In genomic region chr19:31803819-31804446, GRCh38 we compare ENCODE assay signal across 12 cellular contexts.
DNase-seq lines count a peak whose midpoint lies in the region; ATAC-seq and TF ChIP-seq lines count a peak whose summit lies in the region.
"Had no signal": no experiment of that assay in that cellular context is flagged by ENCODE, and none has a peak within 500 bp of the region (broad histone marks: within the 10 kb centered on the region; RNA-seq: fewer than 3 reads in every experiment).

No MANE protein-coding gene starts in this region.

- no peak overlapping the region for H4K8ac ChIP-seq in IMR-90 (ENCODE audit: low read depth in 2 of 2, low read length in 2 of 2)

- POLR2A ChIA-PET in IMR-90 (lab: Charles Lee; ENCODE audit: unreplicated experiment) = no interaction called here

- no peak overlapping the region for H4K5ac ChIP-seq in IMR-90 (ENCODE audit: low read depth, low read length)

- TF ChIP-seq CTCF in IMR-90 (conservative IDR thresholded peaks at IDR 0.05; ENCODE audit: low read depth, low read length) (no peak), esophagus muscularis mucosa (IDR thresholded peaks at IDR 0.05) (no peak), lower lobe of right lung (IDR thresholded peaks at IDR 0.05) (no peak), upper lobe of right lung (IDR thresholded peaks at IDR 0.05) (no peak)

- H3K9me1 ChIP-seq in IMR-90 (ENCODE audit: insufficient read depth, low read length) = no peaks in the 10 kb centered on the region

- H2BK120ac ChIP-seq in IMR-90 (ENCODE audit: low read depth, low read length) = no peak overlapping the region

- H3K4me2 ChIP-seq in IMR-90 (ENCODE audit: low read depth, low read length) = no peak overlapping the region
- H3K4me2 ChIP-seq: BLaER1 had no signal

- intact Hi-C loops in IMR-90 (cut with micrococcal nuclease) (no loop called here), esophagus muscularis mucosa (cut with DNase I) (no loop called here), lower lobe of right lung (cut with DNase I) (no loop called here), upper lobe of right lung (cut with DNase I) (no loop called here)

- in situ Hi-C loops in IMR-90 (cut with MboI; ENCODE audit: low sequenced_read_pairs) = no loop called here

- dilution Hi-C loops in IMR-90 (cut with HindIII; ENCODE audit: low sequenced_read_pairs, unreplicated experiment) = no loop called here

- H3K27ac ChIP-seq in IMR-90 (ENCODE audit: insufficient read depth, low read length) = no peak overlapping the region
- H3K27ac ChIP-seq in esophagus muscularis mucosa (replicated peaks in 1 of 4) = no peak overlapping the region
- no peak overlapping the region for H3K27ac ChIP-seq in lower lobe of right lung
- peak overlapping the region; percentile 36 for H3K27ac ChIP-seq in upper lobe of right lung
- H3K27ac ChIP-seq: BLaER1 had no signal

- no peak for ATAC-seq in IMR-90 (ENCODE audit: low read depth)
- ATAC-seq in lower lobe of right lung = peak; percentile 82 to 87
- peak; percentile 80 for ATAC-seq in upper lobe of right lung
- no peak for ATAC-seq in GM18867 (IDR thresholded peaks at IDR 0.05; ENCODE audit: unreplicated experiment)

- no peak for TF ChIP-seq EP300 in esophagus muscularis mucosa (IDR thresholded peaks at IDR 0.05)

- no peak overlapping the region for H2BK5ac ChIP-seq in IMR-90 (ENCODE audit: low read depth, low read length, poor library complexity, severe bottlenecking)

- H2AK5ac ChIP-seq in IMR-90 (ENCODE audit: low read depth, low read length) = no peak overlapping the region

- no peaks in the 10 kb centered on the region for H3K79me1 ChIP-seq in IMR-90 (ENCODE audit: low read depth in 1 of 2, low read length in 2 of 2)

- no TSS peak for BruUV-seq in IMR-90 (replicated peaks; lab: Mats Ljungman, UMichigan)

- no peak overlapping the region for H3K14ac ChIP-seq in IMR-90 (replicated peaks; ENCODE audit: low read depth, low read length)

- no peak for DNase-seq in IMR-90
- DNase-seq in esophagus muscularis mucosa (ENCODE audit: extremely low spot score) = peak; percentile 26
- DNase-seq in lower lobe of right lung = no peak
- no peak for DNase-seq in upper lobe of right lung
- no peak for DNase-seq in activated CD4-positive, alpha-beta T cell treated with anti-CD3 and anti-CD28 coated beads for 1 hour
- DNase-seq in COLO668 (lab: John Stamatoyannopoulos, UW; ENCODE audit: unreplicated experiment) = no peak
- DNase-seq: 8988T; Calu3; CD4-positive, alpha-beta memory T cell; H9 had no signal

- no peak overlapping the region for H3K4me3 ChIP-seq in IMR-90 (ENCODE audit: insufficient read depth, low read depth, low read length)
- H3K4me3 ChIP-seq in esophagus muscularis mucosa = no peak overlapping the region
- H3K4me3 ChIP-seq in lower lobe of right lung = no peak overlapping the region
- no peak overlapping the region for H3K4me3 ChIP-seq in upper lobe of right lung
- H3K4me3 ChIP-seq: BLaER1 had no signal

- no peaks in the 10 kb centered on the region for H4K20me1 ChIP-seq in IMR-90 (ENCODE audit: insufficient read depth, low read length)
- H4K20me1 ChIP-seq: BLaER1 had no signal

- no peak overlapping the region for H3K9ac ChIP-seq in IMR-90 (ENCODE audit: low read depth, low read length)
- H3K9ac ChIP-seq: BLaER1 had no signal

- CTCF ChIA-PET in IMR-90 (lab: Yijun Ruan, JAX) = no interaction called here

- no peak for TF ChIP-seq POLR2A in IMR-90 (IDR thresholded peaks at IDR 0.05; ENCODE audit: low read depth, low read length)
- no peak for TF ChIP-seq POLR2A in esophagus muscularis mucosa (IDR thresholded peaks at IDR 0.05; ENCODE audit: low read depth)

- H3K23ac ChIP-seq in IMR-90 (ENCODE audit: low read depth, low read length) = no peak overlapping the region

- H3K36me3 ChIP-seq in IMR-90 (ENCODE audit: control insufficient read depth, insufficient read depth, low read length) (no peaks in the 10 kb centered on the region), esophagus muscularis mucosa (no peaks in the 10 kb centered on the region), lower lobe of right lung (no peaks in the 10 kb centered on the region), upper lobe of right lung (no peaks in the 10 kb centered on the region)
- H3K36me3 ChIP-seq: BLaER1 had no signal

- H3K56ac ChIP-seq in IMR-90 (ENCODE audit: extremely low read depth, insufficient read depth, low read length) = no peak overlapping the region

- no peak overlapping the region for H3K4ac ChIP-seq in IMR-90 (ENCODE audit: low read depth, low read length)

- no peaks in the 10 kb centered on the region for H3K27me3 ChIP-seq in IMR-90 (ENCODE audit: control insufficient read depth, insufficient read depth, low read length)
- H3K27me3 ChIP-seq in esophagus muscularis mucosa = no peaks in the 10 kb centered on the region
- no peaks in the 10 kb centered on the region for H3K27me3 ChIP-seq in lower lobe of right lung (ENCODE audit: low read depth)
- no peaks in the 10 kb centered on the region for H3K27me3 ChIP-seq in upper lobe of right lung
- H3K27me3 ChIP-seq: BLaER1 had no signal

- no peak overlapping the region for H4K91ac ChIP-seq in IMR-90 (ENCODE audit: insufficient read depth, low read depth, low read length)

- H3K18ac ChIP-seq in IMR-90 (ENCODE audit: low read depth, low read length) = no peak overlapping the region

- no peak overlapping the region for H2BK20ac ChIP-seq in IMR-90 (ENCODE audit: low read depth, low read length)

- H3K4me1 ChIP-seq in IMR-90 (ENCODE audit: control insufficient read depth, insufficient read depth, low read length) (no peaks in the 10 kb centered on the region), esophagus muscularis mucosa (no peaks in the 10 kb centered on the region), lower lobe of right lung (peaks cover 4% of the 10 kb centered on the region), upper lobe of right lung (no peaks in the 10 kb centered on the region)
- H3K4me1 ChIP-seq: BLaER1 had no signal

- H3K9me3 ChIP-seq in IMR-90 (ENCODE audit: control insufficient read depth, insufficient read depth, low read length) (peaks cover 9% of the 10 kb centered on the region), esophagus muscularis mucosa (no peaks in the 10 kb centered on the region), lower lobe of right lung (no peaks in the 10 kb centered on the region), upper lobe of right lung (no peaks in the 10 kb centered on the region)
- H3K9me3 ChIP-seq: BLaER1 had no signal

- no peak overlapping the region for H2BK15ac ChIP-seq in IMR-90 (ENCODE audit: low read depth, low read length)

- 83% methylated on average over 1 of the region's 6 CpGs; no CpG with 5 or more reads in 1 of the 2 experiments for WGBS in IMR-90 (ENCODE audit: extremely low coverage in 2 of 2, insufficient read length in 1 of 2), 2 experiments
- WGBS in esophagus muscularis mucosa = 92% methylated on average over 6 of the region's 6 CpGs

- TF ChIP-seq RAD21 in IMR-90 (IDR thresholded peaks at IDR 0.05; ENCODE audit: low read length) = no peak

- H2AK9ac ChIP-seq in IMR-90 (replicated peaks; ENCODE audit: low read depth, low read length, poor library complexity) = no peak overlapping the region

- no peak overlapping the region for H2AFZ ChIP-seq in IMR-90 (replicated peaks; ENCODE audit: low read length, poor library complexity)

TF ChIP-seq in IMR-90, 13 proteins besides CTCF, POLR2A, EP300 and RAD21:
- TF ChIP-seq MAZ (IDR thresholded peaks at IDR 0.05; ENCODE audit: borderline replicate concordance, low read depth, low read length) = no peak
- 0 out of 2 replicates have a peak, but pooled peaks have one; percentile 1 for TF ChIP-seq CEBPB (IDR thresholded peaks at IDR 0.05; ENCODE audit: low read depth, low read length)
TF ChIP-seq in IMR-90: peak in this region for 1.

Comparison
In these comparisons a context has a peak if more than half of its experiments do, and no peak if none do; other contexts are left out.
1. ATAC-seq: peak in lower lobe of right lung (2 of 2) and upper lobe of right lung (single experiment); none in IMR-90 (single experiment) and GM18867 (single experiment).